ENCODE assay signal across 2 cellular contexts in the genomic region with DNA sequence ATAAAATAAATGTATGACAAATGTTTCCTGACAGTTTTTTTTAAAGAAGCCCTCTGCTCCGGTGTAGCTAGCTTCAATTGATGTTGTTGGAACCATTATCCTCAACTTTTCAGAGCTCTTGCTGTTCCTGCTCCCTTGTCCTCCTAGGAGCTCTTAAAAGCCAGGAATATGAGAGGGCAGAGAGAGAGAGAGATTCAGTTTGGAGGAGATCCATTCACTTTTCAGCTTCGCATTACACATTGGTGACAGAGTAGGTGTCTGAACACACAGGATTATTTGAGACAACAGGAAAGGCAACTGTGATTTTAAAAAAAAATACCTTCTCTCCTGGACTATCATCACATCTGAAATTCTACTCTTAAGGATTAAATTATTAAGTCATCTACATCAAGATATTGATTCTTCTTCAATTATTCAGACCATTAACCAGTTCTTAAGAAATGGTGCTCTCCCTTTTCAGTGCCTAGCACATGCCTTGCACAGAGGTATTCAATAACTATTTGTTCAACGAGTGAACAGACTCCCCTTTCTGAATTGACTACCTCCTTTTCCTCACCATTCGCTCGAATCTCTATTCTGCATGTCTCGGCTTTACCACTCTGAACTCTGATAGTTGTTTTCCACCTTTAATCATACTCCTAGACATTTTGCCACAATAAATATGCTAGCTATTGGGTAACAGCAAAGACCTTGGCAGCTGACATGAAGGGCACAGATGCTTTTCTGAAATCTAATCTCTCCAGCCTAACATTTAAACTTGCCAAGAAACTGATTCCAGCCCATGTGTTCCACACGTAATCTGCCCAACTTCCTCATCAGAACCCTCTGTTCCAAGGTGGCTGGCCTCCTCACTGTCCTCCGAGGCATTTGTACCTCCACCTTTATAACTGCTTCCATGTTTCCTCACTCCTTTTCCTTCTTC.
TF ChIP-seq lines count a peak whose summit lies in the region.

No MANE protein-coding gene starts in this region.

TF ChIP-seq in SK-N-SH treated with all-trans-retinoic acid at 6 μM for 48 hours, 23 proteins besides CTCF, POLR2A, EP300 and RAD21 (continued from another document):
- TF ChIP-seq, protein P1, sequence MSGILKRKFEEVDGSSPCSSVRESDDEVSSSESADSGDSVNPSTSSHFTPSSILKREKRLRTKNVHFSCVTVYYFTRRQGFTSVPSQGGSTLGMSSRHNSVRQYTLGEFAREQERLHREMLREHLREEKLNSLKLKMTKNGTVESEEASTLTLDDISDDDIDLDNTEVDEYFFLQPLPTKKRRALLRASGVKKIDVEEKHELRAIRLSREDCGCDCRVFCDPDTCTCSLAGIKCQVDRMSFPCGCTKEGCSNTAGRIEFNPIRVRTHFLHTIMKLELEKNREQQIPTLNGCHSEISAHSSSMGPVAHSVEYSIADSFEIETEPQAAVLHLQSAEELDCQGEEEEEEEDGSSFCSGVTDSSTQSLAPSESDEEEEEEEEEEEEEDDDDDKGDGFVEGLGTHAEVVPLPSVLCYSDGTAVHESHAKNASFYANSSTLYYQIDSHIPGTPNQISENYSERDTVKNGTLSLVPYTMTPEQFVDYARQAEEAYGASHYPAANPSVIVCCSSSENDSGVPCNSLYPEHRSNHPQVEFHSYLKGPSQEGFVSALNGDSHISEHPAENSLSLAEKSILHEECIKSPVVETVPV (CRISPR knock-in tag; IDR thresholded peaks at IDR 0.05), result no peak
- TF ChIP-seq, protein P2, sequence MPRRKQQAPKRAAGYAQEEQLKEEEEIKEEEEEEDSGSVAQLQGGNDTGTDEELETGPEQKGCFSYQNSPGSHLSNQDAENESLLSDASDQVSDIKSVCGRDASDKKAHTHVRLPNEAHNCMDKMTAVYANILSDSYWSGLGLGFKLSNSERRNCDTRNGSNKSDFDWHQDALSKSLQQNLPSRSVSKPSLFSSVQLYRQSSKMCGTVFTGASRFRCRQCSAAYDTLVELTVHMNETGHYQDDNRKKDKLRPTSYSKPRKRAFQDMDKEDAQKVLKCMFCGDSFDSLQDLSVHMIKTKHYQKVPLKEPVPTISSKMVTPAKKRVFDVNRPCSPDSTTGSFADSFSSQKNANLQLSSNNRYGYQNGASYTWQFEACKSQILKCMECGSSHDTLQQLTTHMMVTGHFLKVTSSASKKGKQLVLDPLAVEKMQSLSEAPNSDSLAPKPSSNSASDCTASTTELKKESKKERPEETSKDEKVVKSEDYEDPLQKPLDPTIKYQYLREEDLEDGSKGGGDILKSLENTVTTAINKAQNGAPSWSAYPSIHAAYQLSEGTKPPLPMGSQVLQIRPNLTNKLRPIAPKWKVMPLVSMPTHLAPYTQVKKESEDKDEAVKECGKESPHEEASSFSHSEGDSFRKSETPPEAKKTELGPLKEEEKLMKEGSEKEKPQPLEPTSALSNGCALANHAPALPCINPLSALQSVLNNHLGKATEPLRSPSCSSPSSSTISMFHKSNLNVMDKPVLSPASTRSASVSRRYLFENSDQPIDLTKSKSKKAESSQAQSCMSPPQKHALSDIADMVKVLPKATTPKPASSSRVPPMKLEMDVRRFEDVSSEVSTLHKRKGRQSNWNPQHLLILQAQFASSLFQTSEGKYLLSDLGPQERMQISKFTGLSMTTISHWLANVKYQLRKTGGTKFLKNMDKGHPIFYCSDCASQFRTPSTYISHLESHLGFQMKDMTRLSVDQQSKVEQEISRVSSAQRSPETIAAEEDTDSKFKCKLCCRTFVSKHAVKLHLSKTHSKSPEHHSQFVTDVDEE (CRISPR knock-in tag; IDR thresholded peaks at IDR 0.05), result no peak
- TF ChIP-seq ISL1 (CRISPR knock-in tag; IDR thresholded peaks at IDR 0.05), result no peak

TF ChIP-seq in SK-N-SH, 30 proteins besides CTCF, POLR2A, EP300 and RAD21 (continued from another document):
- TF ChIP-seq POLR2AphosphoS5 (IDR thresholded peaks at IDR 0.05; ENCODE audit: low read depth, low read length) (no peak), SMC3 (IDR thresholded peaks at IDR 0.05; ENCODE audit: low read depth, low read length) (no peak), FOXM1 (IDR thresholded peaks at IDR 0.05; ENCODE audit: low read depth) (no peak), YY1 (IDR thresholded peaks at IDR 0.05; ENCODE audit: low read depth) (no peak), JUND (IDR thresholded peaks at IDR 0.05) (no peak), RFX5 (IDR thresholded peaks at IDR 0.05; ENCODE audit: low read length) (no peak), RXRA (IDR thresholded peaks at IDR 0.05; ENCODE audit: borderline replicate concordance, low read depth) (no peak), NRF1 (IDR thresholded peaks at IDR 0.05; ENCODE audit: low read depth, low read length) (no peak), TCF12 (IDR thresholded peaks at IDR 0.05) (no peak), GABPA (IDR thresholded peaks at IDR 0.05; ENCODE audit: low read depth) (no peak)
- TF ChIP-seq, protein P3, sequence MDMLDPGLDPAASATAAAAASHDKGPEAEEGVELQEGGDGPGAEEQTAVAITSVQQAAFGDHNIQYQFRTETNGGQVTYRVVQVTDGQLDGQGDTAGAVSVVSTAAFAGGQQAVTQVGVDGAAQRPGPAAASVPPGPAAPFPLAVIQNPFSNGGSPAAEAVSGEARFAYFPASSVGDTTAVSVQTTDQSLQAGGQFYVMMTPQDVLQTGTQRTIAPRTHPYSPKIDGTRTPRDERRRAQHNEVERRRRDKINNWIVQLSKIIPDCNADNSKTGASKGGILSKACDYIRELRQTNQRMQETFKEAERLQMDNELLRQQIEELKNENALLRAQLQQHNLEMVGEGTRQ (IDR thresholded peaks at IDR 0.05; ENCODE audit: borderline replicate concordance, low read depth, low read length), result no peak
- TF ChIP-seq, protein P4, sequence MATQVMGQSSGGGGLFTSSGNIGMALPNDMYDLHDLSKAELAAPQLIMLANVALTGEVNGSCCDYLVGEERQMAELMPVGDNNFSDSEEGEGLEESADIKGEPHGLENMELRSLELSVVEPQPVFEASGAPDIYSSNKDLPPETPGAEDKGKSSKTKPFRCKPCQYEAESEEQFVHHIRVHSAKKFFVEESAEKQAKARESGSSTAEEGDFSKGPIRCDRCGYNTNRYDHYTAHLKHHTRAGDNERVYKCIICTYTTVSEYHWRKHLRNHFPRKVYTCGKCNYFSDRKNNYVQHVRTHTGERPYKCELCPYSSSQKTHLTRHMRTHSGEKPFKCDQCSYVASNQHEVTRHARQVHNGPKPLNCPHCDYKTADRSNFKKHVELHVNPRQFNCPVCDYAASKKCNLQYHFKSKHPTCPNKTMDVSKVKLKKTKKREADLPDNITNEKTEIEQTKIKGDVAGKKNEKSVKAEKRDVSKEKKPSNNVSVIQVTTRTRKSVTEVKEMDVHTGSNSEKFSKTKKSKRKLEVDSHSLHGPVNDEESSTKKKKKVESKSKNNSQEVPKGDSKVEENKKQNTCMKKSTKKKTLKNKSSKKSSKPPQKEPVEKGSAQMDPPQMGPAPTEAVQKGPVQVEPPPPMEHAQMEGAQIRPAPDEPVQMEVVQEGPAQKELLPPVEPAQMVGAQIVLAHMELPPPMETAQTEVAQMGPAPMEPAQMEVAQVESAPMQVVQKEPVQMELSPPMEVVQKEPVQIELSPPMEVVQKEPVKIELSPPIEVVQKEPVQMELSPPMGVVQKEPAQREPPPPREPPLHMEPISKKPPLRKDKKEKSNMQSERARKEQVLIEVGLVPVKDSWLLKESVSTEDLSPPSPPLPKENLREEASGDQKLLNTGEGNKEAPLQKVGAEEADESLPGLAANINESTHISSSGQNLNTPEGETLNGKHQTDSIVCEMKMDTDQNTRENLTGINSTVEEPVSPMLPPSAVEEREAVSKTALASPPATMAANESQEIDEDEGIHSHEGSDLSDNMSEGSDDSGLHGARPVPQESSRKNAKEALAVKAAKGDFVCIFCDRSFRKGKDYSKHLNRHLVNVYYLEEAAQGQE (IDR thresholded peaks at IDR 0.05; ENCODE audit: low read depth, low read length), result no peak
- TF ChIP-seq, protein P5, sequence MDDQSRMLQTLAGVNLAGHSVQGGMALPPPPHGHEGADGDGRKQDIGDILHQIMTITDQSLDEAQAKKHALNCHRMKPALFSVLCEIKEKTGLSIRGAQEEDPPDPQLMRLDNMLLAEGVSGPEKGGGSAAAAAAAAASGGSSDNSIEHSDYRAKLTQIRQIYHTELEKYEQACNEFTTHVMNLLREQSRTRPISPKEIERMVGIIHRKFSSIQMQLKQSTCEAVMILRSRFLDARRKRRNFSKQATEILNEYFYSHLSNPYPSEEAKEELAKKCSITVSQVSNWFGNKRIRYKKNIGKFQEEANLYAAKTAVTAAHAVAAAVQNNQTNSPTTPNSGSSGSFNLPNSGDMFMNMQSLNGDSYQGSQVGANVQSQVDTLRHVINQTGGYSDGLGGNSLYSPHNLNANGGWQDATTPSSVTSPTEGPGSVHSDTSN (IDR thresholded peaks at IDR 0.05), result no peak
